ENCODE assay signal across 25 cellular contexts in the genomic region with DNA sequence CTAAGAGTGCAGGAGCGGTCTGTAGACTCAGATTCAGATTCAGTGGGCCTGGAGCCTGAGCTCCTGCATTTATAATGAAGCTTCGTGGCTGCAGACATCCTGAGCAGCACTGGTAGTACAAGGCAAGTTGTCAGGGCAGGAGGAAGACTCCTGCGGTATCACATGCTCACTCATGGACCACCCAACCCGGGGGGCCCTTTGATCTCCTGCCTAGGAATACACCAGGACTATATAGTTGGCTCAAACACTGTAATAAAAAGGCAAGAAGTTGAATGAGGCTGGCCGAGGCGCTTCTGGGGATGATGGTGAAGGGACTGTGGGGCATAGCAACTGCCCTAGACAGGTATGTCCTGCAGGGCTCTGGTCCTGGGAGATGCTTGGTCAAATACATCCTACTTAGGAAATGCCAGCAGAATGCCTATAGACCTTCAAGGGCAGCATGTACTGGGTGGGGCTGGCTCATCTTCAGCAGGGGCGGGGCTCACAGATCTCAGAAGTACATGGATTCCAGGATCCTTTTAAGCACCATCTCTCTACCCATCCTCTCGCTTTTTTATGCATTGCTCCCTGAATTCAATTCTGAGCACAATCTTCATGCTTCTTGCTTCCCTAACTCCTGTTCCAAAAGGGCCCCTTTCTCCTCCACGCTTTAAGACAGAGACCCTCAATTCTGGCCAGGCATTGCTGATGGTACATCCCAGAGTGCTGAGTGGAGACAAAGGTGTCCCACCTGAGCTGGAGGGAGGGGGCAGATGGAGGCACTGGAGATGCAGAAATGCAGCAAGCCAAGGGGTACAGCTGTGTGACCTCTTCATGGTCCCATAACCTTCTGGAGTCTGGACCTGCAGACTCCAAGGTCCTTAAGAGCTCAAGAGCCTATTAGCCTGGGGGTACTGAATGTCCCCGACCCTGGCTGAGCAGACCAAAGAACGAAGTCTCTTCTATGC. TPM values are rescaled to one million over a fixed set of nuclear protein-coding genes. Genes with fewer than 3 reads are reported as not detected.
A peak's percentile ranks its signal among the peaks of the same experiment; 100 is the strongest.
DNase-seq lines count a peak whose midpoint lies in the region; FAIRE-seq and TF ChIP-seq lines count a peak whose summit lies in the region.
"Had no signal": no experiment of that assay in that cellular context is flagged by ENCODE, and none has a peak within 500 bp of the region (broad histone marks: within the 10 kb centered on the region; RNA-seq: fewer than 3 reads in every experiment).

No MANE protein-coding gene starts in this region.

- TF ChIP-seq CTCF in GM10248 (IDR thresholded peaks at IDR 0.05; ENCODE audit: control extremely low read depth, extremely low read depth, low read depth, missing control alignments) = no peak
- no peak for TF ChIP-seq CTCF in bronchial epithelial cell (IDR thresholded peaks at IDR 0.05; ENCODE audit: insufficient read depth, low read length, severe bottlenecking)
- no peak for TF ChIP-seq CTCF in spleen (IDR thresholded peaks at IDR 0.05 in 8 of 11, conservative IDR thresholded peaks at IDR 0.05 in 3 of 11)
- TF ChIP-seq CTCF in nephron progenitor cell (IDR thresholded peaks at IDR 0.05) = no peak

- no peaks in the 10 kb centered on the region for H3K9me3 Mint-ChIP-seq in nephron progenitor cell
- H3K9me3 Mint-ChIP-seq: activated CD4-positive, alpha-beta T cell treated with anti-CD3 and anti-CD28 coated beads, Interleukin-2, amount 10 ng/mL, durations not matched to agents 7 days and 5 days; activated naive CD4-positive, alpha-beta T cell treated with anti-CD3 and anti-CD28 coated beads, Interleukin-2, amount 50 U/mL, for 24 hours; endodermal cell; stimulated activated memory B cell treated with anti-CD40 and anti-IgM and Interleukin-4, amounts not matched to agents 10 μg/mL and 1 μg/mL and 100 μg/mL, for 72 hours; T-helper 2 cell treated with Interferon-gamma antibody and Interleukin-4, amounts not matched to agents 5 μg/mL and 100 μg/mL, for 36 hours had no signal

- H3K9me3 ChIP-seq in spleen = no peaks in the 10 kb centered on the region
- H3K9me3 ChIP-seq: HAP-1, lower lobe of right lung had no signal

- no peaks in the 10 kb centered on the region for H3K36me3 ChIP-seq in bronchial epithelial cell (ENCODE audit: control insufficient read depth, insufficient read depth, low read length)
- H3K36me3 ChIP-seq in spleen = no peaks in the 10 kb centered on the region
- H3K36me3 ChIP-seq: cardiac muscle cell, HAP-1, lower lobe of right lung had no signal

- no peak overlapping the region for H3K4me3 ChIP-seq in bronchial epithelial cell (ENCODE audit: low read depth, low read length)
- H3K4me3 ChIP-seq in spleen = no peak overlapping the region
- H3K4me3 ChIP-seq: cardiac muscle cell, HAP-1, lower lobe of right lung had no signal

- no peaks in the 10 kb centered on the region for H3K36me3 Mint-ChIP-seq in nephron progenitor cell (ENCODE audit: low read depth)
- H3K36me3 Mint-ChIP-seq: activated naive CD4-positive, alpha-beta T cell treated with anti-CD3 and anti-CD28 coated beads, Interleukin-2, amount 50 U/mL, for 24 hours; stimulated activated memory B cell treated with anti-CD40 and anti-IgM and Interleukin-4, amounts not matched to agents 10 μg/mL and 1 μg/mL and 100 μg/mL, for 72 hours had no signal

- TF ChIP-seq POLR2A in spleen (IDR thresholded peaks at IDR 0.05) = no peak

- peaks cover 9% of the 10 kb centered on the region for H3K27me3 ChIP-seq in bronchial epithelial cell (ENCODE audit: control insufficient read depth, insufficient read depth, low read length)
- peaks cover 0 to 46% (median 34%) of the 10 kb centered on the region in 7 donors for H3K27me3 ChIP-seq in spleen (replicated peaks in 1 of 7)

- no peak overlapping the region for H3K27ac Mint-ChIP-seq in nephron progenitor cell
- H3K27ac Mint-ChIP-seq: activated CD4-positive, alpha-beta T cell treated with anti-CD3 and anti-CD28 coated beads, Interleukin-2, amount 10 ng/mL, durations not matched to agents 7 days and 5 days; activated naive CD4-positive, alpha-beta T cell treated with anti-CD3 and anti-CD28 coated beads, Interleukin-2, amount 50 U/mL, for 24 hours; endodermal cell; stimulated activated memory B cell treated with anti-CD40 and anti-IgM and Interleukin-4, amounts not matched to agents 10 μg/mL and 1 μg/mL and 100 μg/mL, for 72 hours; T-helper 2 cell treated with Interferon-gamma antibody and Interleukin-4, amounts not matched to agents 5 μg/mL and 100 μg/mL, for 36 hours had no signal

- POLR2A ChIA-PET in GM10248 (lab: Yijun Ruan, JAX) = interaction anchor here (0.6 kb wide), 1 partner anchor 1186 kb away, joined by 4 read pairs; no protein-coding TSS in a partner anchor

- no peak overlapping the region for H3K4me3 Mint-ChIP-seq in nephron progenitor cell
- H3K4me3 Mint-ChIP-seq: activated CD4-positive, alpha-beta T cell treated with anti-CD3 and anti-CD28 coated beads, Interleukin-2, amount 10 ng/mL, durations not matched to agents 7 days and 5 days; stimulated activated memory B cell treated with anti-CD40 and anti-IgM and Interleukin-4, amounts not matched to agents 10 μg/mL and 1 μg/mL and 100 μg/mL, for 72 hours had no signal

- CTCF ChIA-PET in GM10248 (lab: Yijun Ruan, JAX) = no interaction called here

- H3K27me3 Mint-ChIP-seq in nephron progenitor cell (ENCODE audit: low read depth, poor library complexity) = peaks cover 31% of the 10 kb centered on the region

- WGBS in spleen, 5 donors = 73 to 82% (median 78%) methylated on average over 10 to 11 of the region's 11 CpGs

- H3K4me1 Mint-ChIP-seq in nephron progenitor cell = peaks cover 63% of the 10 kb centered on the region
- H3K4me1 Mint-ChIP-seq: activated naive CD4-positive, alpha-beta T cell treated with anti-CD3 and anti-CD28 coated beads, Interleukin-2, amount 50 U/mL, for 24 hours had no signal

- peak; percentile 16 for DNase-seq in GM10248 (ENCODE audit: extremely low spot score)
- DNase-seq in OCI-M1 (lab: John Stamatoyannopoulos, UW) = peak; percentile 41
- DNase-seq in bronchial epithelial cell (ENCODE audit: low read depth) = no peak
- DNase-seq in spleen = peak; percentile 42
- DNase-seq in nephron progenitor cell = no peak
- no peak for DNase-seq in activated CD4-positive, alpha-beta T cell treated with anti-CD3 and anti-CD28 coated beads for 48 hours
- DNase-seq in AG08395 (ENCODE audit: low spot score) = no peak
- DNase-seq: activated CD4-positive, alpha-beta T cell treated with anti-CD3 and anti-CD28 coated beads, Interleukin-2, amount 10 ng/mL, durations not matched to agents 7 days and 5 days; cortex of kidney; foreskin keratinocyte; KG1; kidney glomerular epithelial cell; lower lobe of right lung; MM.1S; NCI-H1417 treated with DMSO at 0.1 percent for 48 hours; NCI-H774; stimulated activated CD4-positive, alpha-beta T cell treated with anti-CD3 and anti-CD28 coated beads, Interleukin-4, amount 100 ng/mL, for 4 hours had no signal

- intact Hi-C loops in spleen (cut with DNase I; ENCODE audit: low total_unique reads) = no loop called here

- FAIRE-seq in bronchial epithelial cell (lab: Jason Lieb, UNC) = peak; percentile 47
- FAIRE-seq: urothelium cell line had no signal

- H3K4me1 ChIP-seq in spleen = peaks cover 9 to 55% (median 37%) of the 10 kb centered on the region in 6 donors
- H3K4me1 ChIP-seq: foreskin keratinocyte, HAP-1, parathyroid adenoma had no signal

- no peak overlapping the region for H3K27ac ChIP-seq in spleen
- H3K27ac ChIP-seq: cardiac muscle cell, foreskin keratinocyte, lower lobe of right lung, parathyroid adenoma had no signal

RNA-seq across cellular contexts. Expression of gene RAP1GAP, which starts 2.1 kb away (rescaled TPM):
- total RNA-seq in bronchial epithelial cell = 1.1 and 2.6 TPM in 2 replicates
- 10 to 100 TPM in 1 of 7 donors, 1 to 10 TPM in 4, under 1 TPM in 2; 0.69 to 12.1 (median 1.0) TPM for total RNA-seq in spleen
- polyA plus RNA-seq in spleen = under 1 TPM; 0.30 to 0.67 (median 0.41) TPM

Comparison
In these comparisons a context has a peak if more than half of its experiments do, and no peak if none do; other contexts are left out.
1. DNase-seq: peak in GM10248 (single experiment), OCI-M1 (single experiment) and spleen (single experiment); none in bronchial epithelial cell (single experiment), nephron progenitor cell (single experiment), activated CD4-positive, alpha-beta T cell treated with anti-CD3 and anti-CD28 coated beads for 48 hours (single experiment) and AG08395 (single experiment).